Comparison of ENCODE assay signal across 8 cellular contexts in the genomic region with DNA sequence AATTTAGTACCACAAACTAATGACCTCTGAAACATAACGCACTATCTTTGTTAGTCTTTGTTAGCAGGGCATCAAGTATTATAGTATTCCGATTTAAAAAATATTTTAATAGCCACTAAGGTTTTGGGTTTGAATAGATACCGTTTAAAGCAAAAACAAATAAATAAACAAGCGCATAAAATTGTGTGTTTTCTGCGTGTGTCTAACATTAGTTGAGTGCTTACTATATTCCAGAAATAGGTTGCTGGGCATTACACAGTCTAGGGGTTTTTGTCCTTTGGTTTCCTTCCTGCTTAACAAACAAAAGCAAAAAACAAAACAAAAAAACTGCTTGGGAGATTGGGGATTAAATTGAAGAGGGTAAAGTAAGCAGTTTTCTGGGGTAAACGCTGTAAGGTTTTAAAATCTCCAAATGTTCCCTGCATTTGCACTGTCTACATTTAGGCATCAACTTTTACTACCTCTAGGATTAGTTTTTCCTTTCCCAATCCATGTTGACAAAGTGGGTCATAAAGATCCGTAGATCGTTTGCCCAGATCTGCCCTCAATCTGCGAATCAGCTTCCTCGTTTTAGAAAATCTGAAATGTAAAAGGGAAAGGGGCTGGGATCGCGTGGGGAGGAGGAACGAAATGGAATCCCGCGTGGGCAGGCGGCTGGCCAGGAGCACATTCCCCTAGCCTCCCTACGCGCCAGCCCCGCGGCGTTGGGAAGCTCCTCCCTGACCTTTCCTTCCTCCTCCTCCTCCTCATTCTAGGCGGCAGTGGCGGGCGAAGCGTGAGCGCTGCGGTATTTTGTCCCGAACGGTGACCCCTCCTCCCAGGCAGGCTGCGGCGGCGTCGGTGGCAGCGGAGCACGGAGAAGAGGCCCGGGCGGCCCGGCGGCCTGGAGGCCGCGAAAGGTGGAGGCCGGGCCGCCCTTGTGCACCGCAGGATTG. TPM values are rescaled to one million over a fixed set of nuclear protein-coding genes. Genes with fewer than 3 reads are reported as not detected.
DNase-seq lines count a peak whose midpoint lies in the region; ATAC-seq and TF ChIP-seq lines count a peak whose summit lies in the region.

TSS of gene KCTD3 (plus strand) at position 749 of the 935 bp plus-strand sequence. CDS start 382 bp downstream, outside the sequence.

- peak; percentile 49 for ATAC-seq in HG03378 (IDR thresholded peaks at IDR 0.05; ENCODE audit: unreplicated experiment)
- peak; percentile 78 for ATAC-seq in stimulated activated memory B cell treated with anti-CD40 and anti-IgM and Interleukin-4, amounts not matched to agents 10 μg/mL and 1 μg/mL and 100 μg/mL, for 72 hours

- H3K4me3 ChIP-seq in epithelial cell of esophagus (ENCODE audit: low read length) = peak within 1 kb of the TSS; percentile 80

- intact Hi-C loops in activated CD4-positive, alpha-beta memory T cell treated with anti-CD3 and anti-CD28 coated beads for 36 hours (cut with micrococcal nuclease) = no loop called here

- no peaks in the 10 kb centered on the region for H3K36me3 Mint-ChIP-seq in activated CD4-positive, alpha-beta memory T cell treated with anti-CD3 and anti-CD28 coated beads for 36 hours
- no peaks in the 10 kb centered on the region for H3K36me3 Mint-ChIP-seq in mesothelial cell of epicardium
- no peaks in the 10 kb centered on the region for H3K36me3 Mint-ChIP-seq in stimulated activated memory B cell treated with anti-CD40 and anti-IgM and Interleukin-4, amounts not matched to agents 10 μg/mL and 1 μg/mL and 100 μg/mL, for 72 hours

- TF ChIP-seq CTCF in C4-2B (conservative IDR thresholded peaks at IDR 0.05) (no peak), epithelial cell of esophagus (IDR thresholded peaks at IDR 0.05; ENCODE audit: insufficient read depth, low read depth, low read length, missing control alignments) (no peak), mesothelial cell of epicardium (IDR thresholded peaks at IDR 0.05; ENCODE audit: unreplicated experiment) (no peak)

- no peaks in the 10 kb centered on the region for H3K9me3 Mint-ChIP-seq in activated CD4-positive, alpha-beta memory T cell treated with anti-CD3 and anti-CD28 coated beads for 36 hours
- no peaks in the 10 kb centered on the region for H3K9me3 Mint-ChIP-seq in mesothelial cell of epicardium
- no peaks in the 10 kb centered on the region for H3K9me3 Mint-ChIP-seq in stimulated activated memory B cell treated with anti-CD40 and anti-IgM and Interleukin-4, amounts not matched to agents 10 μg/mL and 1 μg/mL and 100 μg/mL, for 72 hours

- peak within 1 kb of the TSS; percentile 98 for H3K27ac ChIP-seq in C4-2B

- peak within 1 kb of the TSS; percentile 18 for H3K27ac Mint-ChIP-seq in activated CD4-positive, alpha-beta memory T cell treated with anti-CD3 and anti-CD28 coated beads for 36 hours
- H3K27ac Mint-ChIP-seq in mesothelial cell of epicardium = peak within 1 kb of the TSS; percentile 99
- peak within 1 kb of the TSS; percentile 89 for H3K27ac Mint-ChIP-seq in stimulated activated memory B cell treated with anti-CD40 and anti-IgM and Interleukin-4, amounts not matched to agents 10 μg/mL and 1 μg/mL and 100 μg/mL, for 72 hours

- peak within 1 kb of the TSS; percentile 86 for H3K4me3 Mint-ChIP-seq in activated CD4-positive, alpha-beta memory T cell treated with anti-CD3 and anti-CD28 coated beads for 36 hours
- H3K4me3 Mint-ChIP-seq in mesothelial cell of epicardium = peak within 1 kb of the TSS; percentile 97
- H3K4me3 Mint-ChIP-seq in stimulated activated memory B cell treated with anti-CD40 and anti-IgM and Interleukin-4, amounts not matched to agents 10 μg/mL and 1 μg/mL and 100 μg/mL, for 72 hours = peak within 1 kb of the TSS; percentile 94

- POLR2A ChIA-PET in activated CD4-positive, alpha-beta memory T cell treated with anti-CD3 and anti-CD28 coated beads for 36 hours (lab: Charles Lee) = no interaction called here

- peak; percentile 6 for DNase-seq in GM19240 (ENCODE audit: insufficient read length, low spot score)
- peak; percentile 64 for DNase-seq in NCI-H510A (lab: John Stamatoyannopoulos, UW)
- DNase-seq in activated CD4-positive, alpha-beta memory T cell treated with anti-CD3 and anti-CD28 coated beads for 36 hours = peak; percentile 62
- peak; percentile 65 for DNase-seq in epithelial cell of esophagus (ENCODE audit: low read depth)
- peak; percentile 53 to 75 for DNase-seq in mesothelial cell of epicardium (ENCODE audit: low spot score in 2 of 2, unreplicated experiment in 2 of 2)

- peaks cover 29% of the 10 kb centered on the region for H3K4me1 Mint-ChIP-seq in activated CD4-positive, alpha-beta memory T cell treated with anti-CD3 and anti-CD28 coated beads for 36 hours (ENCODE audit: low read depth)
- peaks cover 41% of the 10 kb centered on the region for H3K4me1 Mint-ChIP-seq in mesothelial cell of epicardium
- H3K4me1 Mint-ChIP-seq in stimulated activated memory B cell treated with anti-CD40 and anti-IgM and Interleukin-4, amounts not matched to agents 10 μg/mL and 1 μg/mL and 100 μg/mL, for 72 hours = peaks cover 30% of the 10 kb centered on the region

- CTCF ChIA-PET in activated CD4-positive, alpha-beta memory T cell treated with anti-CD3 and anti-CD28 coated beads for 36 hours (lab: Charles Lee) = no interaction called here

- peaks cover 23% of the 10 kb centered on the region for H3K27me3 Mint-ChIP-seq in activated CD4-positive, alpha-beta memory T cell treated with anti-CD3 and anti-CD28 coated beads for 36 hours
- no peaks in the 10 kb centered on the region for H3K27me3 Mint-ChIP-seq in mesothelial cell of epicardium (ENCODE audit: low read depth)
- peaks cover 30% of the 10 kb centered on the region for H3K27me3 Mint-ChIP-seq in stimulated activated memory B cell treated with anti-CD40 and anti-IgM and Interleukin-4, amounts not matched to agents 10 μg/mL and 1 μg/mL and 100 μg/mL, for 72 hours

RNA-seq across cellular contexts. Expression of gene KCTD3, which starts in this region (rescaled TPM):
- total RNA-seq in activated CD4-positive, alpha-beta memory T cell treated with anti-CD3 and anti-CD28 coated beads for 36 hours = 1 to 10 TPM; 1.3 to 2.7 TPM
- 49.2 to 52.3 TPM (median 50.5 TPM) in 3 replicates for total RNA-seq in mesothelial cell of epicardium

Comparison
In these comparisons a context has a peak if more than half of its experiments do, and no peak if none do; other contexts are left out.
1. Peak in every context shown above with its lines: DNase-seq, ATAC-seq, H3K4me3 ChIP-seq and H3K27ac ChIP-seq.
2. RNA of gene KCTD3 (total RNA-seq): 49.2 to 52.3 TPM in mesothelial cell of epicardium; 1.3 to 2.7 TPM in activated CD4-positive, alpha-beta memory T cell treated with anti-CD3 and anti-CD28 coated beads for 36 hours; every median in the first group is over 10 times any median in the second.
3. DNase-seq: peak in every context shown above with its lines; median percentile 65 in epithelial cell of esophagus; 64 in NCI-H510A; 64 in mesothelial cell of epicardium; 62 in activated CD4-positive, alpha-beta memory T cell treated with anti-CD3 and anti-CD28 coated beads for 36 hours; 6 in GM19240.
4. H3K27ac Mint-ChIP-seq: peak in every context shown above with its lines; median percentile 99 in mesothelial cell of epicardium; 89 in stimulated activated memory B cell treated with anti-CD40 and anti-IgM and Interleukin-4, amounts not matched to agents 10 μg/mL and 1 μg/mL and 100 μg/mL, for 72 hours; 18 in activated CD4-positive, alpha-beta memory T cell treated with anti-CD3 and anti-CD28 coated beads for 36 hours.